In genomic region chr1:57270926-57271698, GRCh38 we compare ENCODE assay signal across 16 cellular contexts.
A peak's percentile ranks its signal among the peaks of the same experiment; 100 is the strongest.
DNase-seq lines count a peak whose midpoint lies in the region; ATAC-seq and TF ChIP-seq lines count a peak whose summit lies in the region.
"Had no signal": no experiment of that assay in that cellular context is flagged by ENCODE, and none has a peak within 500 bp of the region (broad histone marks: within the 10 kb centered on the region; RNA-seq: fewer than 3 reads in every experiment).

No MANE protein-coding gene starts in this region.

- intact Hi-C loops in upper lobe of right lung (cut with DNase I), result no loop called here

- TF ChIP-seq CTCF in upper lobe of right lung (IDR thresholded peaks at IDR 0.05), result no peak

- no peaks in the 10 kb centered on the region for H3K4me1 ChIP-seq in upper lobe of right lung
- H3K4me1 ChIP-seq: HAP-1 had no signal

- ATAC-seq in esophagus mucosa (peak; percentile 16), upper lobe of right lung (peak; percentile 37), GM21381 (IDR thresholded peaks at IDR 0.05; ENCODE audit: unreplicated experiment) (no peak), GM21619 (IDR thresholded peaks at IDR 0.05; ENCODE audit: unreplicated experiment) (no peak)
- ATAC-seq: Right ventricle myocardium inferior had no signal

- H3K27ac ChIP-seq in upper lobe of right lung, result no peak overlapping the region

- no peaks in the 10 kb centered on the region for H3K36me3 ChIP-seq in upper lobe of right lung
- H3K36me3 ChIP-seq: HAP-1 had no signal

- H3K9me3 ChIP-seq in upper lobe of right lung, result no peaks in the 10 kb centered on the region
- H3K9me3 ChIP-seq: HAP-1, SK-N-SH had no signal

- DNase-seq in NCI-H1105 treated with DMSO at 0.1 percent for 48 hours (lab: John Stamatoyannopoulos, UW), result peak; percentile 23
- no peak for DNase-seq in NCI-H1105 (lab: John Stamatoyannopoulos, UW)
- peak; percentile 91 for DNase-seq in NCI-H524 treated with DMSO at 0.1 percent for 48 hours (lab: John Stamatoyannopoulos, UW)
- no peak for DNase-seq in upper lobe of right lung
- no peak for DNase-seq in NCI-H748 treated with DMSO at 0.1 percent for 48 hours (lab: John Stamatoyannopoulos, UW)
- DNase-seq: 8988T, C1 segment of cervical spinal cord, Karpas-422, NCI-H1436, NCI-H2081, SK-N-SH had no signal

- no peak overlapping the region for H3K4me3 ChIP-seq in upper lobe of right lung
- H3K4me3 ChIP-seq: HAP-1 had no signal

- H3K27me3 ChIP-seq in upper lobe of right lung, result no peaks in the 10 kb centered on the region

Comparison
In these comparisons a context has a peak if more than half of its experiments do, and no peak if none do; other contexts are left out.
1. DNase-seq: peak in NCI-H1105 treated with DMSO at 0.1 percent for 48 hours (single experiment) and NCI-H524 treated with DMSO at 0.1 percent for 48 hours (single experiment); none in NCI-H1105 (single experiment), upper lobe of right lung (single experiment) and NCI-H748 treated with DMSO at 0.1 percent for 48 hours (single experiment).
2. ATAC-seq: peak in esophagus mucosa (single experiment) and upper lobe of right lung (single experiment); none in GM21381 (single experiment) and GM21619 (single experiment).